Comparison of ENCODE assay signal across 8 cellular contexts in genomic region chr12:119990382-119990874, GRCh38. TPM values are rescaled to one million over a fixed set of nuclear protein-coding genes. Genes with fewer than 3 reads are reported as not detected.
DNase-seq lines count a peak whose midpoint lies in the region; ATAC-seq and TF ChIP-seq lines count a peak whose summit lies in the region.

No MANE protein-coding gene starts in this region.

- no peak overlapping the region for H3K14ac ChIP-seq in IMR-90 (replicated peaks; ENCODE audit: low read depth, low read length)

- H3K4me3 ChIP-seq in CD8-positive, alpha-beta T cell (ENCODE audit: low read depth, low read length), result peak overlapping the region; percentile 54
- H3K4me3 ChIP-seq in IMR-90 (ENCODE audit: insufficient read depth, low read depth, low read length) (no peak overlapping the region), mesendoderm (ENCODE audit: low read length) (no peak overlapping the region)

- intact Hi-C loops in CD8-positive, alpha-beta T cell (cut with DNase I, micrococcal nuclease), result loop anchor here in 1 of 2 experiments (5.0 to 10.0 kb wide), 2 partner anchors 54 to 77 kb away; no protein-coding TSS in a partner anchor
- intact Hi-C loops in IMR-90 (cut with micrococcal nuclease), result no loop called here

- H3K4me1 ChIP-seq in CD8-positive, alpha-beta T cell (ENCODE audit: insufficient read depth, low read length), result peaks cover 22% of the 10 kb centered on the region
- H3K4me1 ChIP-seq in IMR-90 (ENCODE audit: control insufficient read depth, insufficient read depth, low read length) (peaks cover 3% of the 10 kb centered on the region; the same call in 1 of the 2 replicates), mesendoderm (ENCODE audit: control insufficient read depth, low read depth, low read length) (peaks cover 2% of the 10 kb centered on the region)

- no peak overlapping the region for H2BK120ac ChIP-seq in IMR-90 (ENCODE audit: low read depth, low read length)
- H2BK120ac ChIP-seq in mesendoderm (ENCODE audit: low read depth, low read length), result no peak overlapping the region

- H4K5ac ChIP-seq in IMR-90 (ENCODE audit: low read depth, low read length), result no peak overlapping the region
- H4K5ac ChIP-seq in mesendoderm (ENCODE audit: low read length), result no peak overlapping the region

- no peaks in the 10 kb centered on the region for H3K27me3 Mint-ChIP-seq in CD8-positive, alpha-beta T cell (ENCODE audit: low read depth)
- peaks cover 4% of the 10 kb centered on the region for H3K27me3 Mint-ChIP-seq in activated naive CD4-positive, alpha-beta T cell treated with anti-CD3 and anti-CD28 coated beads, Interleukin-2, amount 10 ng/mL, durations not matched to agents 7 days and 5 days

- POLR2A ChIA-PET in CD8-positive, alpha-beta T cell (lab: Charles Lee), result interaction anchor here (0.5 to 3.5 kb wide), 14 partner anchors 8 to 303 kb away, joined by 3 to 35 read pairs (median 4); partner anchors contain the start of genes RAB35 and RNU4-1
- POLR2A ChIA-PET in IMR-90 (lab: Charles Lee; ENCODE audit: unreplicated experiment), result no interaction called here

- peaks cover 37% of the 10 kb centered on the region for H3K36me3 Mint-ChIP-seq in CD8-positive, alpha-beta T cell
- peaks cover 22% of the 10 kb centered on the region for H3K36me3 Mint-ChIP-seq in activated naive CD4-positive, alpha-beta T cell treated with anti-CD3 and anti-CD28 coated beads, Interleukin-2, amount 10 ng/mL, durations not matched to agents 7 days and 5 days

- no peak overlapping the region for H2AK9ac ChIP-seq in IMR-90 (replicated peaks; ENCODE audit: low read depth, low read length, poor library complexity)

- H3K27me3 ChIP-seq in CD8-positive, alpha-beta T cell (ENCODE audit: insufficient read depth, low read length), result no peaks in the 10 kb centered on the region
- H3K27me3 ChIP-seq in IMR-90 (ENCODE audit: control insufficient read depth, insufficient read depth, low read length), result peaks cover 24% of the 10 kb centered on the region
- no peaks in the 10 kb centered on the region for H3K27me3 ChIP-seq in mesendoderm (ENCODE audit: insufficient read depth, low read length, poor library complexity)

- ATAC-seq in CD8-positive, alpha-beta T cell, result no peak
- no peak for ATAC-seq in IMR-90 (ENCODE audit: low read depth)

- peak overlapping the region; percentile 69 for H2AFZ ChIP-seq in IMR-90 (replicated peaks; ENCODE audit: low read length, poor library complexity)

- H3K9me3 ChIP-seq in CD8-positive, alpha-beta T cell (ENCODE audit: low read length), result no peaks in the 10 kb centered on the region
- no peaks in the 10 kb centered on the region for H3K9me3 ChIP-seq in IMR-90 (ENCODE audit: control insufficient read depth, insufficient read depth, low read length)

- peak overlapping the region; percentile 83 for H3K27ac Mint-ChIP-seq in CD8-positive, alpha-beta T cell
- H3K27ac Mint-ChIP-seq in activated naive CD4-positive, alpha-beta T cell treated with anti-CD3 and anti-CD28 coated beads, Interleukin-2, amount 10 ng/mL, durations not matched to agents 7 days and 5 days, result peak overlapping the region; percentile 86

- H3K18ac ChIP-seq in IMR-90 (ENCODE audit: low read depth, low read length) (no peak overlapping the region), mesendoderm (ENCODE audit: low read length) (no peak overlapping the region)

- H2AK5ac ChIP-seq in IMR-90 (ENCODE audit: low read depth, low read length) (no peak overlapping the region), mesendoderm (ENCODE audit: low read length) (no peak overlapping the region)

- no TSS peak for BruUV-seq in IMR-90 (replicated peaks; lab: Mats Ljungman, UMichigan)

- peak in 1 of 7 experiments; percentile 42 for DNase-seq in CD8-positive, alpha-beta T cell
- DNase-seq in IMR-90 (no peak), mesendoderm (peak; percentile 69), UCSD-AML1 (lab: John Stamatoyannopoulos, UW; ENCODE audit: unreplicated experiment) (no peak), NCI-H146 treated with DMSO at 0.1 percent for 48 hours (lab: John Stamatoyannopoulos, UW; ENCODE audit: unreplicated experiment) (no peak), activated gamma-delta T cell treated with Interleukin-2 at 50 U/mL for 16 hours (no peak), NCI-H2029 (lab: John Stamatoyannopoulos, UW) (no peak)
- DNase-seq in activated naive CD4-positive, alpha-beta T cell treated with anti-CD3 and anti-CD28 coated beads, Interleukin-2, amount 10 ng/mL, durations not matched to agents 7 days and 5 days, result no peak

- CTCF ChIA-PET in CD8-positive, alpha-beta T cell (lab: Charles Lee), result interaction anchor here (0.8 to 3.0 kb wide), 8 partner anchors 8 to 100 kb away, joined by 3 to 19 read pairs (median 8); no protein-coding TSS in a partner anchor
- CTCF ChIA-PET in IMR-90 (lab: Yijun Ruan, JAX), result no interaction called here
- CTCF ChIA-PET in activated naive CD4-positive, alpha-beta T cell treated with anti-CD3 and anti-CD28 coated beads, Interleukin-2, amount 10 ng/mL, durations not matched to agents 7 days and 5 days (lab: Charles Lee), result interaction anchor here (1.1 to 2.4 kb wide), 6 partner anchors 10 to 97 kb away, joined by 3 to 13 read pairs (median 3); no protein-coding TSS in a partner anchor

- in situ Hi-C loops in IMR-90 (cut with MboI; ENCODE audit: low sequenced_read_pairs), result no loop called here

- H2BK15ac ChIP-seq in IMR-90 (ENCODE audit: low read depth, low read length) (no peak overlapping the region), mesendoderm (replicated peaks; ENCODE audit: low read depth) (no peak overlapping the region)

- H3K79me1 ChIP-seq in IMR-90 (ENCODE audit: low read depth in 1 of 2, low read length in 2 of 2) (no peaks in the 10 kb centered on the region), mesendoderm (ENCODE audit: low read length) (no peaks in the 10 kb centered on the region)

- no peak overlapping the region for H2BK20ac ChIP-seq in IMR-90 (ENCODE audit: low read depth, low read length)

- no peak overlapping the region for H3K27ac ChIP-seq in CD8-positive, alpha-beta T cell (ENCODE audit: low read depth, low read length)
- H3K27ac ChIP-seq in IMR-90 (ENCODE audit: insufficient read depth, low read length) (no peak overlapping the region), mesendoderm (ENCODE audit: low read depth, low read length) (no peak overlapping the region)

- no peak for TF ChIP-seq RAD21 in IMR-90 (IDR thresholded peaks at IDR 0.05; ENCODE audit: low read length)

- H3K56ac ChIP-seq in IMR-90 (ENCODE audit: extremely low read depth, insufficient read depth, low read length) (no peak overlapping the region), mesendoderm (ENCODE audit: low read length) (no peak overlapping the region)

- H3K9ac ChIP-seq in IMR-90 (ENCODE audit: low read depth, low read length) (no peak overlapping the region), mesendoderm (ENCODE audit: low read length) (no peak overlapping the region)

- no peak overlapping the region for H4K91ac ChIP-seq in IMR-90 (ENCODE audit: insufficient read depth, low read depth, low read length)

- 0% methylated on average over 1 of the region's 12 CpGs; no CpG with 5 or more reads in 1 of the 2 experiments for WGBS in IMR-90 (ENCODE audit: extremely low coverage in 2 of 2, insufficient read length in 1 of 2), 2 experiments
- no CpG with 5 or more reads among the region's 12 CpGs for WGBS in mesendoderm (ENCODE audit: extremely low coverage, insufficient coverage, low lambda C conversion rate)

- H3K4me2 ChIP-seq in IMR-90 (ENCODE audit: low read depth, low read length), result no peak overlapping the region
- peak overlapping the region; percentile 67 for H3K4me2 ChIP-seq in mesendoderm (ENCODE audit: low read length)

- H3K4me3 Mint-ChIP-seq in CD8-positive, alpha-beta T cell, result peak overlapping the region; percentile 87
- peak overlapping the region; percentile 85 for H3K4me3 Mint-ChIP-seq in activated naive CD4-positive, alpha-beta T cell treated with anti-CD3 and anti-CD28 coated beads, Interleukin-2, amount 10 ng/mL, durations not matched to agents 7 days and 5 days

- TF ChIP-seq CTCF in CD8-positive, alpha-beta T cell (IDR thresholded peaks at IDR 0.05), result no peak
- no peak for TF ChIP-seq CTCF in IMR-90 (conservative IDR thresholded peaks at IDR 0.05; ENCODE audit: low read depth, low read length)

- no peaks in the 10 kb centered on the region for H3K79me2 ChIP-seq in mesendoderm (ENCODE audit: control insufficient read depth, insufficient read depth, low read length)

- H3K4ac ChIP-seq in IMR-90 (ENCODE audit: low read depth, low read length) (no peak overlapping the region), mesendoderm (ENCODE audit: low read depth, low read length) (no peak overlapping the region)

- H3K9me1 ChIP-seq in IMR-90 (ENCODE audit: insufficient read depth, low read length), result no peaks in the 10 kb centered on the region; the same call in 1 of the 2 replicates

- H3K9me3 Mint-ChIP-seq in CD8-positive, alpha-beta T cell, result no peaks in the 10 kb centered on the region
- H3K9me3 Mint-ChIP-seq in activated naive CD4-positive, alpha-beta T cell treated with anti-CD3 and anti-CD28 coated beads, Interleukin-2, amount 10 ng/mL, durations not matched to agents 7 days and 5 days, result no peaks in the 10 kb centered on the region

- no peaks in the 10 kb centered on the region for H4K20me1 ChIP-seq in IMR-90 (ENCODE audit: insufficient read depth, low read length)

- no peak for TF ChIP-seq POLR2A in IMR-90 (IDR thresholded peaks at IDR 0.05; ENCODE audit: low read depth, low read length)

- peaks cover 36% of the 10 kb centered on the region for H3K4me1 Mint-ChIP-seq in CD8-positive, alpha-beta T cell (ENCODE audit: low read depth)
- H3K4me1 Mint-ChIP-seq in activated naive CD4-positive, alpha-beta T cell treated with anti-CD3 and anti-CD28 coated beads, Interleukin-2, amount 10 ng/mL, durations not matched to agents 7 days and 5 days, result peaks cover 40% of the 10 kb centered on the region

- H3K36me3 ChIP-seq in CD8-positive, alpha-beta T cell (ENCODE audit: insufficient read depth, low read length), result no peaks in the 10 kb centered on the region
- H3K36me3 ChIP-seq in IMR-90 (ENCODE audit: control insufficient read depth, insufficient read depth, low read length) (no peaks in the 10 kb centered on the region), mesendoderm (ENCODE audit: control insufficient read depth, insufficient read depth, low read length) (no peaks in the 10 kb centered on the region)

- dilution Hi-C loops in IMR-90 (cut with HindIII; ENCODE audit: low sequenced_read_pairs, unreplicated experiment), result no loop called here

- H2BK5ac ChIP-seq in IMR-90 (ENCODE audit: low read depth, low read length, poor library complexity, severe bottlenecking) (no peak overlapping the region), mesendoderm (ENCODE audit: low read length) (no peak overlapping the region)

- H4K8ac ChIP-seq in IMR-90 (ENCODE audit: low read depth in 2 of 2, low read length in 2 of 2), result no peak overlapping the region
- H4K8ac ChIP-seq in mesendoderm (ENCODE audit: low read depth, low read length), result no peak overlapping the region

- no peak overlapping the region for H3K23ac ChIP-seq in IMR-90 (ENCODE audit: low read depth, low read length)
- no peak overlapping the region for H3K23ac ChIP-seq in mesendoderm (ENCODE audit: low read length)

RNA-seq across cellular contexts. Expression of gene BICDL1, which starts 1.4 kb away (rescaled TPM):
- total RNA-seq in CD8-positive, alpha-beta T cell, result 100 to 1,000 TPM; 138 to 154 TPM
- total RNA-seq in IMR-90 (2012; rRNA removed), result not detected in 2 replicates
- not detected in 2 replicates for polyA plus RNA-seq in IMR-90 (2012; rRNA removed)
- polyA plus RNA-seq in IMR-90 (2012; cell fraction: cytosol; rRNA removed), result not detected in 2 replicates
- 0.08 and 0.36 TPM in 2 replicates for polyA plus RNA-seq in IMR-90 (2012; cell fraction: nucleus; rRNA removed; ENCODE audit: low replicate concordance)
- polyA plus RNA-seq in mesendoderm (2013, experiment 1 of 2), result 6.9 TPM
- 7.8 TPM for polyA plus RNA-seq in mesendoderm (2013, experiment 2 of 2)

Comparison
In these comparisons a context has a peak if more than half of its experiments do, and no peak if none do; other contexts are left out.
1. RNA of gene BICDL1, which starts 1.4 kb away (total RNA-seq): 138 to 154 TPM in CD8-positive, alpha-beta T cell; not detected in IMR-90; every median in the first group is over 100 times any median in the second.